Comparison of ENCODE assay signal across 9 cellular contexts in genomic region chr16:57810197-57811024, GRCh38. TPM values are rescaled to one million over a fixed set of nuclear protein-coding genes. Genes with fewer than 3 reads are reported as not detected.
DNase-seq lines count a peak whose midpoint lies in the region; ATAC-seq, FAIRE-seq and TF ChIP-seq lines count a peak whose summit lies in the region.
"Had no signal": no experiment of that assay in that cellular context is flagged by ENCODE, and none has a peak within 500 bp of the region (broad histone marks: within the 10 kb centered on the region; RNA-seq: fewer than 3 reads in every experiment).

No MANE protein-coding gene starts in this region.

- TF ChIP-seq POLR2A in esophagus squamous epithelium (IDR thresholded peaks at IDR 0.05), result peak in 1 of 4 donors; percentile 66

- H3K9me3 ChIP-seq in esophagus squamous epithelium (no peaks in the 10 kb centered on the region), pancreas (no peaks in the 10 kb centered on the region), upper lobe of right lung (no peaks in the 10 kb centered on the region)

- TF ChIP-seq CTCF in esophagus squamous epithelium (IDR thresholded peaks at IDR 0.05) (no peak), pancreas (IDR thresholded peaks at IDR 0.05) (no peak), upper lobe of right lung (IDR thresholded peaks at IDR 0.05) (no peak)

- 36 to 48% methylated on average over 5 to 7 of the region's 14 CpGs for WGBS in esophagus squamous epithelium, 2 donors
- WGBS in pancreas, 2 donors, result 16 to 19% methylated on average over 14 of the region's 14 CpGs

- peak; percentile 99 for ATAC-seq in HG02885 (IDR thresholded peaks at IDR 0.05; ENCODE audit: poor library complexity, unreplicated experiment)
- ATAC-seq in pancreas, result peak; percentile 73 to 89 (median 82)
- peak; percentile 92 for ATAC-seq in upper lobe of right lung

- no peaks in the 10 kb centered on the region for H3K36me3 ChIP-seq in esophagus squamous epithelium
- no peaks in the 10 kb centered on the region for H3K36me3 ChIP-seq in pancreas
- no peaks in the 10 kb centered on the region for H3K36me3 ChIP-seq in upper lobe of right lung

- H3K27me3 ChIP-seq in esophagus squamous epithelium (no peaks in the 10 kb centered on the region), pancreas (no peaks in the 10 kb centered on the region), upper lobe of right lung (no peaks in the 10 kb centered on the region)

- peak overlapping the region; percentile 71 to 86 (median 84) for H3K27ac ChIP-seq in esophagus squamous epithelium
- H3K27ac ChIP-seq in pancreas, result peak overlapping the region; percentile 57 to 91 (median 74)
- H3K27ac ChIP-seq in upper lobe of right lung, result peak overlapping the region; percentile 71

- H3K4me3 ChIP-seq in esophagus squamous epithelium (peak overlapping the region in 1 of 4 donors; percentile 13), pancreas (no peak overlapping the region), upper lobe of right lung (no peak overlapping the region)

- no peak for FAIRE-seq in pancreas (lab: Jason Lieb, UNC)
- FAIRE-seq: G401.6 had no signal

- intact Hi-C loops in esophagus squamous epithelium (cut with DNase I) (no loop called here), pancreas (cut with DNase I) (no loop called here), upper lobe of right lung (cut with DNase I) (no loop called here)

- H3K4me1 ChIP-seq in esophagus squamous epithelium (peaks cover 30 to 75% (median 40%) of the 10 kb centered on the region in 3 donors), pancreas (peaks cover 18 to 52% (median 31%) of the 10 kb centered on the region in 3 donors), upper lobe of right lung (peaks cover 41% of the 10 kb centered on the region)

- peak; percentile 82 for DNase-seq in NK-92 treated with Interleukin-12 subunit alpha and Interleukin-12 subunit beta, amount 100 ng/mL, for 24 hours (lab: John Stamatoyannopoulos, UW)
- DNase-seq in NK-92 (lab: John Stamatoyannopoulos, UW; ENCODE audit: unreplicated experiment) (no peak), NCI-H510A treated with DMSO at 0.1 percent for 48 hours (lab: John Stamatoyannopoulos, UW) (peak; percentile 89), esophagus squamous epithelium (lab: John Stamatoyannopoulos, UW) (peak; percentile 40), pancreas (peak; percentile 85 to 90 (median 86)), upper lobe of right lung (peak; percentile 90)
- DNase-seq in activated CD8-positive, alpha-beta memory T cell treated with anti-CD3 and anti-CD28 coated beads for 48 hours (ENCODE audit: low read depth in 2 of 3, low spot score in 2 of 3), result peak; percentile 23 to 49 (median 49)

RNA-seq across cellular contexts. Expression of gene KIFC3, which starts 8.1 kb away (rescaled TPM):
- total RNA-seq in esophagus squamous epithelium (10 to 100 TPM; 14.8 to 72.4 (median 43.5) TPM), pancreas (10 to 100 TPM; 33.8 to 71.0 (median 60.5) TPM), upper lobe of right lung (99.1 TPM)
- 100 to 1,000 TPM; 277 to 284 TPM for polyA plus RNA-seq in pancreas
